In the genomic region with DNA sequence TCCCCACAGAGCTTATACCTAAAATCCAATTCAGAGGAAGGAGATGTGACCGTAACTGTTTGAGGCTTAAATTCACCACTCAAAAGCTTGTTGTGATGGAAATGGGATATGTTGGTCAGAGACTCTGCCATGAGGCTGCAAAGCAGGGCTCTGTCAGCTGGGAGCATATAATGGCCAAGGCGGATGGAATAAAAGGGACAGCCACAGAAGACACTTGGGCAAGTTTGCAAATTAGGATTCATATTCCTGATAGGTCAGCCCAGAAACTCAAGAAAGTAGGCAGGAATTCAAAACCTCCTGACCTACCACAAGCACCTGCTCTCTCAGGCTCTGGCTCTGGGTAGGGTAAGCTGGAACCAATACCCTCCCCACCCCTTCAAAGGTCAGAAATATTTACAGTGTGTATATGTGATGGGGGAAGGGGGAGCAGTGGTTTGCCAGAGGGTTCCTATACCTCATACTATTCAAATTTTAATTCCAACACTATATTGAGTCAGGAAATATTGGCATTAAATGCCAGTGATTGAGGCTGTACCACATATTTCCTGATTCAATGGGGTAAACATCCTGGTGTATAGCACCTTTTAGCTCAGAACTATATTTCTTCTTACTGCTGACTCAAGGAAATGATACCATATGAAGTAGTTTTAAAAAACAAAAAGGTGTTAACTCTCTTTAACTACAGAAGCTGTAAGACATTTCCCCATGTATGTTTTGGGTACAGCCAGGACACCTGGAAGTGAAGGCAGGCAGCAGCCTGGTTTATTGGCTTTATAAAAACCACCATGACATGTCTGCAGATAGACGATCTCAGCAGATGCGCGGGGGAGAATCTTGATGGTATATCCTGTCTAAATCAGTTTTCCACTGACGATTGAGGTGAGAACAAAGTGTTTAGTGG, we compare ENCODE assay signal across 11 cellular contexts. TPM values are rescaled to one million over a fixed set of nuclear protein-coding genes. Genes with fewer than 3 reads are reported as not detected.
A peak's percentile ranks its signal among the peaks of the same experiment; 100 is the strongest.
DNase-seq lines count a peak whose midpoint lies in the region; ATAC-seq and TF ChIP-seq lines count a peak whose summit lies in the region.
"Had no signal": no experiment of that assay in that cellular context is flagged by ENCODE, and none has a peak within 500 bp of the region (broad histone marks: within the 10 kb centered on the region; RNA-seq: fewer than 3 reads in every experiment).

No MANE protein-coding gene starts in this region.

- no peak for TF ChIP-seq EP300 in upper lobe of left lung (IDR thresholded peaks at IDR 0.05)

- H3K4me1 ChIP-seq in mucosa of rectum (ENCODE audit: control insufficient read depth in 2 of 2, insufficient read depth in 2 of 2, low read length in 2 of 2) (peaks cover 10 to 25% of the 10 kb centered on the region in 2 donors), upper lobe of left lung (peaks cover 13 to 54% (median 26%) of the 10 kb centered on the region in 4 donors), GM23338 (ENCODE audit: insufficient read depth) (no peaks in the 10 kb centered on the region)

- H2AFZ ChIP-seq in GM23338, result no peak overlapping the region

- H3K9me3 ChIP-seq in mucosa of rectum (ENCODE audit: control insufficient read depth in 2 of 2, low read length in 2 of 2) (no peaks in the 10 kb centered on the region), upper lobe of left lung (no peaks in the 10 kb centered on the region)

- 73 to 84% methylated on average over 6 of the region's 6 CpGs for WGBS in upper lobe of left lung, 2 donors

- no peaks in the 10 kb centered on the region for H3F3A ChIP-seq in GM23338 (replicated peaks; ENCODE audit: low read depth)

- H3K27me3 ChIP-seq in mucosa of rectum (ENCODE audit: control insufficient read depth in 2 of 2, insufficient read depth in 2 of 2, low read length in 2 of 2) (no peaks in the 10 kb centered on the region), upper lobe of left lung (no peaks in the 10 kb centered on the region), GM23338 (ENCODE audit: insufficient read depth) (no peaks in the 10 kb centered on the region)

- DNase-seq in T47D (ENCODE audit: low read depth in 1 of 2, low spot score in 1 of 2) (peak; percentile 37 to 79), MCF 10A (ENCODE audit: unreplicated experiment) (no peak), upper lobe of left lung (no peak), HK-2 (ENCODE audit: unreplicated experiment) (no peak), GM23338 (ENCODE audit: low spot score) (no peak)
- DNase-seq in activated T-cell treated with anti-CD3 and anti-CD28 coated beads, Interleukin-2, amount 50 U/mL, for 24 hours, result no peak
- DNase-seq: kidney had no signal

- no peak for TF ChIP-seq CTCF in MCF 10A (IDR thresholded peaks at IDR 0.05; ENCODE audit: unreplicated experiment)
- no peak for TF ChIP-seq CTCF in upper lobe of left lung (IDR thresholded peaks at IDR 0.05)
- TF ChIP-seq CTCF in GM23338 (conservative IDR thresholded peaks at IDR 0.05; ENCODE audit: low read depth in 2 of 2), result no peak

- peaks cover 5% of the 10 kb centered on the region for H4K20me1 ChIP-seq in GM23338 (replicated peaks; ENCODE audit: insufficient read depth)

- ATAC-seq in upper lobe of left lung (ENCODE audit: low FRiP score in 2 of 2), result no peak
- no peak for ATAC-seq in HG02623 (IDR thresholded peaks at IDR 0.05; ENCODE audit: unreplicated experiment)
- ATAC-seq in GM23338, result no peak
- ATAC-seq: SK-N-SH treated with all-trans-retinoic acid at 6 μM for 48 hours had no signal

- BruUV-seq in MCF 10A (replicated peaks; lab: Mats Ljungman, UMichigan), result no TSS peak

- H3K36me3 Mint-ChIP-seq in MCF 10A (ENCODE audit: insufficient read depth, unreplicated experiment), result peaks cover 57% of the 10 kb centered on the region
- peaks cover 86% of the 10 kb centered on the region for H3K36me3 Mint-ChIP-seq in activated T-cell treated with anti-CD3 and anti-CD28 coated beads, Interleukin-2, amount 50 U/mL, for 24 hours (ENCODE audit: low read depth)
- H3K36me3 Mint-ChIP-seq in GM23338 (ENCODE audit: low read depth), result peaks cover 40% of the 10 kb centered on the region

- intact Hi-C loops in MCF 10A (cut with micrococcal nuclease), result no loop called here

- no peak overlapping the region for H3K4me3 ChIP-seq in mucosa of rectum (ENCODE audit: low read length in 2 of 2)
- no peak overlapping the region for H3K4me3 ChIP-seq in upper lobe of left lung
- H3K4me3 ChIP-seq in GM23338, result no peak overlapping the region

- H3K27me3 Mint-ChIP-seq in MCF 10A (ENCODE audit: insufficient read depth, unreplicated experiment) (no peaks in the 10 kb centered on the region), GM23338 (ENCODE audit: insufficient read depth, low read depth, poor library complexity) (peaks cover 4% of the 10 kb centered on the region)
- H3K27me3 Mint-ChIP-seq in activated T-cell treated with anti-CD3 and anti-CD28 coated beads, Interleukin-2, amount 50 U/mL, for 24 hours, result no peaks in the 10 kb centered on the region

- in situ Hi-C loops in T47D (cut with HindIII; ENCODE audit: low pct_unique_long_range_greater_than_20kb, low sequenced_read_pairs), result no loop called here

- no peaks in the 10 kb centered on the region for H3K9me2 ChIP-seq in GM23338 (ENCODE audit: insufficient read depth)

- no peak overlapping the region for H3K9ac ChIP-seq in mucosa of rectum (ENCODE audit: low read depth in 1 of 2, low read length in 2 of 2)

- peak overlapping the region; percentile 5 to 42 for H3K27ac ChIP-seq in mucosa of rectum (ENCODE audit: low read depth in 2 of 2, low read length in 2 of 2)
- H3K27ac ChIP-seq in upper lobe of left lung, result peak overlapping the region in 3 of 4 donors; percentile 30 to 66 (median 56)
- H3K27ac ChIP-seq in GM23338 (ENCODE audit: low read depth), result no peak overlapping the region

- H3K4me3 Mint-ChIP-seq in MCF 10A (ENCODE audit: unreplicated experiment) (no peak overlapping the region), GM23338 (no peak overlapping the region)
- no peak overlapping the region for H3K4me3 Mint-ChIP-seq in activated T-cell treated with anti-CD3 and anti-CD28 coated beads, Interleukin-2, amount 50 U/mL, for 24 hours
- H3K4me3 Mint-ChIP-seq: neural crest cell had no signal

- H3K9me3 Mint-ChIP-seq in MCF 10A (ENCODE audit: unreplicated experiment), result no peaks in the 10 kb centered on the region
- peaks cover 2% of the 10 kb centered on the region for H3K9me3 Mint-ChIP-seq in activated T-cell treated with anti-CD3 and anti-CD28 coated beads, Interleukin-2, amount 50 U/mL, for 24 hours
- no peaks in the 10 kb centered on the region; the same call in 2 of the 3 replicates for H3K9me3 Mint-ChIP-seq in GM23338
- H3K9me3 Mint-ChIP-seq: neural crest cell had no signal

- H3K4me1 Mint-ChIP-seq in MCF 10A (ENCODE audit: insufficient read depth, unreplicated experiment), result peaks cover 16% of the 10 kb centered on the region
- peaks cover 88% of the 10 kb centered on the region for H3K4me1 Mint-ChIP-seq in activated T-cell treated with anti-CD3 and anti-CD28 coated beads, Interleukin-2, amount 50 U/mL, for 24 hours (ENCODE audit: low read depth)
- no peaks in the 10 kb centered on the region for H3K4me1 Mint-ChIP-seq in GM23338
- H3K4me1 Mint-ChIP-seq: neural crest cell had no signal

- no peaks in the 10 kb centered on the region for H3K79me2 ChIP-seq in GM23338 (replicated peaks; ENCODE audit: insufficient read depth)

- CTCF ChIA-PET in MCF 10A (lab: Yijun Ruan, JAX), result interaction anchor here (0.7 to 1.0 kb wide), 2 partner anchors 103 to 431 kb away, joined by 3 read pairs; no protein-coding TSS in a partner anchor

- POLR2A ChIA-PET in MCF 10A (lab: Yijun Ruan, JAX), result interaction anchor here (0.6 kb wide), 1 partner anchor 198 kb away, joined by 3 read pairs; no protein-coding TSS in a partner anchor

- peaks cover 26 to 37% of the 10 kb centered on the region in 2 donors for H3K36me3 ChIP-seq in mucosa of rectum (ENCODE audit: control insufficient read depth in 2 of 2, insufficient read depth in 2 of 2, low read length in 2 of 2)
- peaks cover 6 to 83% (median 27%) of the 10 kb centered on the region in 4 donors for H3K36me3 ChIP-seq in upper lobe of left lung
- peaks cover 30% of the 10 kb centered on the region for H3K36me3 ChIP-seq in GM23338 (ENCODE audit: insufficient read depth)

- H3K27ac Mint-ChIP-seq in MCF 10A (ENCODE audit: low read depth, unreplicated experiment) (no peak overlapping the region), GM23338 (no peak overlapping the region)
- H3K27ac Mint-ChIP-seq in activated T-cell treated with anti-CD3 and anti-CD28 coated beads, Interleukin-2, amount 50 U/mL, for 24 hours, result peak overlapping the region; percentile 58

- TF ChIP-seq POLR2A in upper lobe of left lung (IDR thresholded peaks at IDR 0.05), result no peak

- H3K4me2 ChIP-seq in GM23338, result no peak overlapping the region

RNA-seq across cellular contexts. Expression of gene FYCO1, which starts 19.2 kb away (rescaled TPM):
- total RNA-seq in MCF 10A (2022) (17.0 and 18.4 TPM in 2 replicates), upper lobe of left lung (10 to 100 TPM; 37.5 to 84.9 (median 45.3) TPM)
- 17.2 and 19.1 TPM in 2 replicates for total RNA-seq in GM23338 (2014; rRNA removed; shearing (Covaris generic))
- 3.8 and 4.5 TPM in 2 replicates for polyA plus RNA-seq in GM23338 (2016; fragmentation: Nextera tagmentation; extraction: Ambion mirVana)

RNA-seq across cellular contexts. Expression of gene CXCR6, which starts 33.2 kb away (rescaled TPM):
- total RNA-seq in MCF 10A (2022) (not detected in 2 replicates), upper lobe of left lung (10 to 100 TPM in 1 of 6 donors, 1 to 10 TPM in 5; 2.1 to 10.2 (median 3.0) TPM)
- total RNA-seq in GM23338 (2014; rRNA removed; shearing (Covaris generic)), result not detected in 2 replicates
- 0.10 and 0.24 TPM in 2 replicates for polyA plus RNA-seq in GM23338 (2016; fragmentation: Nextera tagmentation; extraction: Ambion mirVana)
- total RNA-seq: neural crest cell had no signal

RNA-seq across cellular contexts. Expression of gene XCR1, which starts 50.8 kb away (rescaled TPM):
- total RNA-seq in MCF 10A (2022) (not detected in 2 replicates), upper lobe of left lung (under 1 TPM in 4 of 6 donors, not detected in 2; 0.15 to 0.47 (median 0.28) TPM)
- total RNA-seq in GM23338 (2014; rRNA removed; shearing (Covaris generic)), result not detected in 2 replicates
- polyA plus RNA-seq in GM23338 (2016; fragmentation: Nextera tagmentation; extraction: Ambion mirVana), result not detected in 2 replicates
- total RNA-seq: neural crest cell had no signal

Comparison
In these comparisons a context has a peak if more than half of its experiments do, and no peak if none do; other contexts are left out.
1. DNase-seq: peak in T47D (2 of 2); none in MCF 10A (single experiment), activated T-cell treated with anti-CD3 and anti-CD28 coated beads, Interleukin-2, amount 50 U/mL, for 24 hours (single experiment), upper lobe of left lung (0 of 2), HK-2 (single experiment) and GM23338 (single experiment).